Comparison of ENCODE assay signal across 18 cellular contexts in genomic region chr7:40220421-40220911, GRCh38.
DNase-seq lines count a peak whose midpoint lies in the region; FAIRE-seq and TF ChIP-seq lines count a peak whose summit lies in the region.
"Had no signal": no experiment of that assay in that cellular context is flagged by ENCODE, and none has a peak within 500 bp of the region (broad histone marks: within the 10 kb centered on the region; RNA-seq: fewer than 3 reads in every experiment).

No MANE protein-coding gene starts in this region.

- H3K4me3 ChIP-seq in choroid plexus epithelial cell (ENCODE audit: low read depth, low read length) = no peak overlapping the region
- H3K4me3 ChIP-seq in mesenchymal stem cell (ENCODE audit: insufficient read depth in 1 of 2, low read depth in 1 of 2, low read length in 2 of 2) = no peak overlapping the region
- H3K4me3 ChIP-seq: colonic mucosa, HAP-1, skin epidermis had no signal

- H2BK5ac ChIP-seq in mesenchymal stem cell (ENCODE audit: low read depth, low read length, poor library complexity, severe bottlenecking) = no peak overlapping the region

- no peak overlapping the region for H2BK12ac ChIP-seq in mesenchymal stem cell (ENCODE audit: low read length in 2 of 2)

- no peak overlapping the region for H3K4me2 ChIP-seq in mesenchymal stem cell (ENCODE audit: low read length, poor library complexity, severe bottlenecking)
- H3K4me2 ChIP-seq: KMS-11 had no signal

- H3K9me3 ChIP-seq in mesenchymal stem cell (ENCODE audit: control insufficient read depth, low read length) = no peaks in the 10 kb centered on the region
- H3K9me3 ChIP-seq: colonic mucosa, HAP-1 had no signal

- no peak overlapping the region for H2BK120ac ChIP-seq in mesenchymal stem cell (ENCODE audit: low read depth, low read length)

- FAIRE-seq in D721Med (lab: Jason Lieb, UNC) = no peak

- H3K79me1 ChIP-seq in mesenchymal stem cell (replicated peaks; ENCODE audit: low read length, poor library complexity, severe bottlenecking) = no peaks in the 10 kb centered on the region

- no peak for TF ChIP-seq CTCF in choroid plexus epithelial cell (conservative IDR thresholded peaks at IDR 0.05; ENCODE audit: low read depth, low read length)
- TF ChIP-seq CTCF in D721Med (IDR thresholded peaks at IDR 0.05; ENCODE audit: insufficient read depth, missing control alignments) = no peak

- H3K27ac ChIP-seq in mesenchymal stem cell (ENCODE audit: low read length, poor library complexity, severe bottlenecking) = peak overlapping the region; percentile 93
- H3K27ac ChIP-seq: colonic mucosa, KMS-11 had no signal

- no peak overlapping the region for H2AFZ ChIP-seq in mesenchymal stem cell (ENCODE audit: low read depth, low read length)

- no peak overlapping the region for H3K18ac ChIP-seq in mesenchymal stem cell (ENCODE audit: low read depth in 1 of 2, low read length in 2 of 2)

- H3K14ac ChIP-seq in mesenchymal stem cell (ENCODE audit: low read length in 2 of 2) = no peak overlapping the region

- H4K8ac ChIP-seq in mesenchymal stem cell (ENCODE audit: low read length) = no peak overlapping the region

- peaks cover 4% of the 10 kb centered on the region in 2 experiments for H3K36me3 ChIP-seq in mesenchymal stem cell (ENCODE audit: control insufficient read depth in 1 of 2, insufficient read depth in 2 of 2, low read depth in 1 of 2, low read length in 2 of 2)
- H3K36me3 ChIP-seq: colonic mucosa, HAP-1 had no signal

- H3K9ac ChIP-seq in mesenchymal stem cell (ENCODE audit: low read length) = peak overlapping the region; percentile 28
- H3K9ac ChIP-seq: KMS-11 had no signal

- no peak overlapping the region for H4K91ac ChIP-seq in mesenchymal stem cell (ENCODE audit: low read length)

- H2AK5ac ChIP-seq in mesenchymal stem cell (ENCODE audit: low read length, severe bottlenecking) = no peak overlapping the region

- no peak overlapping the region for H2BK15ac ChIP-seq in mesenchymal stem cell (ENCODE audit: low read depth, poor library complexity, severe bottlenecking)

- DNase-seq in AG08395 (ENCODE audit: low spot score) (peak; percentile 20), NCI-H226 (peak; percentile 63), choroid plexus epithelial cell (ENCODE audit: low read depth) (peak; percentile 57), mesenchymal stem cell (peak; percentile 79), COLO829 (ENCODE audit: low spot score) (no peak), D721Med (ENCODE audit: insufficient read length, low spot score) (no peak), NCI-H187 treated with DMSO at 0.1 percent for 48 hours (lab: John Stamatoyannopoulos, UW) (no peak), epidermal melanocyte (ENCODE audit: insufficient read length, low spot score) (no peak)
- DNase-seq: activated naive CD8-positive, alpha-beta T cell treated with anti-CD3 and anti-CD28 coated beads, Interleukin-2, amount 10 ng/mL, durations not matched to agents 7 days and 5 days; activated T-cell treated with anti-CD3 and anti-CD28 coated beads for 4 hours; colonic mucosa; NCI-H146; NCI-H446 treated with DMSO at 0.1 percent for 48 hours; stimulated activated naive CD8-positive, alpha-beta T cell treated with anti-CD3 and anti-CD28 coated beads, Interleukin-15, Interleukin-2, amounts not matched to agents 100 U/mL and 50 U/mL, for 24 hours; T-helper 17 cell had no signal

- peaks cover 5% of the 10 kb centered on the region for H3K4me1 ChIP-seq in mesenchymal stem cell (ENCODE audit: control insufficient read depth, insufficient read depth, low read depth, low read length)
- H3K4me1 ChIP-seq: colonic mucosa, HAP-1 had no signal

- no peak overlapping the region for H3K4ac ChIP-seq in mesenchymal stem cell (ENCODE audit: low read depth in 1 of 2, low read length in 2 of 2)

- no peaks in the 10 kb centered on the region for H3K27me3 ChIP-seq in mesenchymal stem cell (ENCODE audit: control insufficient read depth in 1 of 2, insufficient read depth in 1 of 2, low read length in 2 of 2)
- H3K27me3 ChIP-seq: colonic mucosa had no signal

- H3K23ac ChIP-seq in mesenchymal stem cell (ENCODE audit: low read length in 2 of 2) = no peak overlapping the region

Comparison
In these comparisons a context has a peak if more than half of its experiments do, and no peak if none do; other contexts are left out.
1. DNase-seq: peak in AG08395 (single experiment), NCI-H226 (single experiment), choroid plexus epithelial cell (single experiment) and mesenchymal stem cell (single experiment); none in COLO829 (single experiment), D721Med (single experiment), NCI-H187 treated with DMSO at 0.1 percent for 48 hours (single experiment) and epidermal melanocyte (single experiment).